Comparison of ENCODE assay signal across 26 cellular contexts in the genomic region with DNA sequence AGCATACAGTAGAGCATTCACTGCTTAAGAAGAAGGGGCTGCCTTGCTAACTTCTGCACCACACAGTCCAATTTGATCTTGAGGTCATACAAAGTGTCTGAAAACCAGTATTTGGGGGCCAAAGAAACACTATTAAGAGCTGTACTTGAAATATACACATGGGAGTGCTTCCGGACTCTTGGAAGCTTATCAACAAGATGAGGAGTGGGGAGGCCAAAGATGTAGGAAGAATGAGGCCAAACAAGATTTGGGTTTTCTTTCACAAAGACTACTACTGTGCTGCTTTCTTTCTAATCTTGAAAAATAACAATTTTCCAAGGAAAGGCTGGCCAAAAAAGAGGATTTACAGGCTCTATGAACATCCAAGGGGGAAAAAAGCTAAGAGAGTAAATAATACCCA.
"Had no signal": no experiment of that assay in that cellular context is flagged by ENCODE, and none has a peak within 500 bp of the region (broad histone marks: within the 10 kb centered on the region; RNA-seq: fewer than 3 reads in every experiment).

No MANE protein-coding gene starts in this region.

- H3K9me3 ChIP-seq: stomach, suprapubic skin, testis, thoracic aorta, thyroid gland, tibial artery, tibial nerve, transverse colon, upper lobe of left lung, upper lobe of right lung, uterus, vagina had no signal

- H3K36me3 ChIP-seq: suprapubic skin, thoracic aorta, thyroid gland, transverse colon, upper lobe of left lung, upper lobe of right lung, uterus, vagina had no signal

- H3K4me1 ChIP-seq: stomach, testis, thyroid gland, tibial artery, tibial nerve, transverse colon, upper lobe of left lung, upper lobe of right lung, uterus, vagina had no signal

- DNase-seq: stimulated activated CD4-positive, alpha-beta T cell treated with anti-CD3 and anti-CD28 coated beads, Interleukin-2, amount 100 ng/mL, for 48 hours; stimulated activated CD4-positive, alpha-beta T cell treated with anti-CD3 and anti-CD28 coated beads, Interleukin-4, amount 100 ng/mL, for 1 hour; stimulated activated CD4-positive, alpha-beta T cell treated with anti-CD3 and anti-CD28 coated beads, Interleukin-4, amount 100 ng/mL, for 24 hours; stimulated activated CD4-positive, alpha-beta T cell treated with anti-CD3 and anti-CD28 coated beads, Interleukin-4, amount 100 ng/mL, for 4 hours; stimulated activated CD8-positive, alpha-beta memory T cell treated with anti-CD3 and anti-CD28 coated beads, Interleukin-4, amount 100 ng/mL, for 48 hours; stimulated activated naive B cell treated with anti-CD40 and anti-IgM and Interleukin-4, amounts not matched to agents 10 μg/mL and 1 μg/mL and 100 μg/mL, for 72 hours; stimulated activated naive CD4-positive, alpha-beta T cell; stimulated activated naive CD4-positive, alpha-beta T cell treated with Interleukin-2 at 50 U/mL for 16 hours; stimulated activated naive CD8-positive, alpha-beta T cell treated with anti-CD3 and anti-CD28 coated beads, Interleukin-15, amount 100 ng/mL, for 72 hours; stimulated activated naive CD8-positive, alpha-beta T cell treated with anti-CD3 and anti-CD28 coated beads, Interleukin-15, Interleukin-2, amounts not matched to agents 100 U/mL and 50 U/mL, for 24 hours; stomach; substantia nigra; testis; thyroid gland; tibial artery; transverse colon; trophoblast cell; upper lobe of left lung; upper lobe of right lung; uterus had no signal

- H3K27ac ChIP-seq: stomach, suprapubic skin, testis, thoracic aorta, thyroid gland, tibial artery, tibial nerve, transverse colon, upper lobe of left lung, upper lobe of right lung, uterus, vagina had no signal

- ATAC-seq: stimulated activated effector memory CD8-positive, alpha-beta T cell treated with anti-CD3 and anti-CD28 coated beads, Interleukin-12 subunit alpha, Interleukin-12 subunit beta, amount 100 ng/mL, for 72 hours; stimulated activated memory B cell treated with anti-CD40 and anti-IgM and Interleukin-4, amounts not matched to agents 10 μg/mL and 1 μg/mL and 100 μg/mL, for 72 hours; stimulated activated naive B cell treated with anti-CD40 and anti-IgM and Interleukin-4, amounts not matched to agents 10 μg/mL and 1 μg/mL and 100 μg/mL, for 72 hours; stimulated activated naive CD8-positive, alpha-beta T cell treated with anti-CD3 and anti-CD28 coated beads, Interleukin-15, amount 100 ng/mL, for 72 hours; stimulated activated naive CD8-positive, alpha-beta T cell treated with anti-CD3 and anti-CD28 coated beads, Interleukin-15, Interleukin-2, amounts not matched to agents 100 U/mL and 50 U/mL, for 24 hours; upper lobe of right lung had no signal

- H3K4me3 ChIP-seq: stomach, suprapubic skin, testis, thoracic aorta, thyroid gland, tibial artery, tibial nerve, transverse colon, upper lobe of left lung, upper lobe of right lung, uterus, vagina had no signal

- H3K27me3 ChIP-seq: stomach, suprapubic skin, testis, thyroid gland, tibial artery, tibial nerve, transverse colon, upper lobe of left lung, upper lobe of right lung, uterus, vagina had no signal
